Comparison of ENCODE assay signal across 1 cellular context in the genomic region with DNA sequence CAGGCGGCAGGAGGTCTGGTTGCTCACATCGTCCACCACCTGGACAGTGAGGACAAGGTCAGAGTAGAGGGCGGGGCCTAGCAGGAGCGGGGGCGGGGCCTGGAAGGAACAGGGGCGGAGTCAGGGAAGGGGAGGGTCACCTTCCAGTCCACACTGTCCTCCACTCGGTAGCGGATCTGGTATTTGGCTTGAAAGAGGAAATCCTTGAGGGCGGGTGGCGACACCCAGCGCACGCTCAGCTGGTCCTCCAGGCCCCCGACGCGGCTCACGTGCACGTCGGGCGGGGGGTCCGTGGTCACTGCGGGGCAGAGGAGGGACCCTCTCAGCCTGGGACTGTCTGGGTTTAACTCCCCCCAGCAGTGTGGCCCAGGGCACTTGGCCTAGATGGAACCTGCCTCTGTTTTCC.
TF ChIP-seq lines count a peak whose summit lies in the region.

No MANE protein-coding gene starts in this region.

TF ChIP-seq in K562, 482 proteins besides CTCF, POLR2A, EP300 and RAD21 (continued from another document and continues in another):
- TF ChIP-seq, protein P1, sequence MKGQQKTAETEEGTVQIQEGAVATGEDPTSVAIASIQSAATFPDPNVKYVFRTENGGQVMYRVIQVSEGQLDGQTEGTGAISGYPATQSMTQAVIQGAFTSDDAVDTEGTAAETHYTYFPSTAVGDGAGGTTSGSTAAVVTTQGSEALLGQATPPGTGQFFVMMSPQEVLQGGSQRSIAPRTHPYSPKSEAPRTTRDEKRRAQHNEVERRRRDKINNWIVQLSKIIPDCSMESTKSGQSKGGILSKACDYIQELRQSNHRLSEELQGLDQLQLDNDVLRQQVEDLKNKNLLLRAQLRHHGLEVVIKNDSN (CRISPR knock-in tag; IDR thresholded peaks at IDR 0.05) = 0 out of 2 replicates have a peak, but pooled peaks have one; percentile 23
- TF ChIP-seq HEY1 (CRISPR knock-in tag; IDR thresholded peaks at IDR 0.05; ENCODE audit: borderline replicate concordance) (no peak), STAT5A (IDR thresholded peaks at IDR 0.05; ENCODE audit: borderline replicate concordance, low read length) (no peak), SMAD1 (IDR thresholded peaks at IDR 0.05; ENCODE audit: low read depth, low read length, partially characterized antibody) (no peak), ZNF212 (CRISPR knock-in tag; IDR thresholded peaks at IDR 0.05) (no peak), TBL1XR1 (IDR thresholded peaks at IDR 0.05; ENCODE audit: low read length in 2 of 2) (no peak), RBBP5 (IDR thresholded peaks at IDR 0.05; ENCODE audit: borderline replicate concordance, insufficient read depth, low read length, poor library complexity, severe bottlenecking) (no peak), FOXM1 (IDR thresholded peaks at IDR 0.05; ENCODE audit: low read depth) (no peak), FOXM1 (CRISPR knock-in tag; IDR thresholded peaks at IDR 0.05; ENCODE audit: low read depth) (no peak), NUFIP1 (IDR thresholded peaks at IDR 0.05; ENCODE audit: partially characterized antibody) (no peak), CBX1 (IDR thresholded peaks at IDR 0.05; ENCODE audit: low read depth) (no peak), RBFOX2 (IDR thresholded peaks at IDR 0.05; ENCODE audit: low read depth, low read length) (peak; percentile 80), XRCC3 (IDR thresholded peaks at IDR 0.05) (no peak), HDAC2 (IDR thresholded peaks at IDR 0.05) (no peak), HNRNPH1 (optimal IDR thresholded peaks at IDR 0.05; ENCODE audit: low read depth, low read length) (no peak), SAFB2 (IDR thresholded peaks at IDR 0.05; ENCODE audit: borderline replicate concordance, low read depth, low read length, severe bottlenecking) (no peak), CREB1 (IDR thresholded peaks at IDR 0.05) (no peak), CREB1 (CRISPR knock-in tag; IDR thresholded peaks at IDR 0.05) (no peak), ZNF431 (CRISPR knock-in tag; IDR thresholded peaks at IDR 0.05) (no peak), WHSC1 (IDR thresholded peaks at IDR 0.05; ENCODE audit: low read length) (no peak), ZNF133 (CRISPR knock-in tag; IDR thresholded peaks at IDR 0.05) (no peak), RB1 (IDR thresholded peaks at IDR 0.05; ENCODE audit: low read depth) (peak; percentile 51; the same call in 1 of the 2 replicates), FOXJ3 (CRISPR knock-in tag; IDR thresholded peaks at IDR 0.05) (no peak), FUS (optimal IDR thresholded peaks at IDR 0.05; ENCODE audit: low read depth, low read length) (no peak), ZNF146 (CRISPR knock-in tag; IDR thresholded peaks at IDR 0.05; ENCODE audit: unreplicated experiment) (no peak), ZNF41 (CRISPR knock-in tag; conservative IDR thresholded peaks at IDR 0.05) (no peak), SRSF3 (IDR thresholded peaks at IDR 0.05; ENCODE audit: insufficient read depth, low read length) (no peak), ZNF24 (IDR thresholded peaks at IDR 0.05) (no peak), ZBTB7A (IDR thresholded peaks at IDR 0.05; ENCODE audit: borderline replicate concordance, control insufficient read depth, low read depth, low read length) (peak; percentile 56; the same call in 1 of the 2 replicates), MYC (IDR thresholded peaks at IDR 0.05; ENCODE audit: low read depth, low read length) (peak; percentile 68), MYC (CRISPR knock-in tag; IDR thresholded peaks at IDR 0.05; ENCODE audit: borderline replicate concordance, low read depth) (no peak), GATAD2A (IDR thresholded peaks at IDR 0.05) (no peak), NCOA2 (IDR thresholded peaks at IDR 0.05; ENCODE audit: partially characterized antibody in 2 of 2) (no peak), CHCHD3 (CRISPR knock-in tag; IDR thresholded peaks at IDR 0.05) (no peak), TRIM28 (IDR thresholded peaks at IDR 0.05) (no peak), SMARCB1 (IDR thresholded peaks at IDR 0.05; ENCODE audit: insufficient read length, low read depth) (no peak), ADNP (tag; IDR thresholded peaks at IDR 0.05) (no peak), ZNF174 (CRISPR knock-in tag; IDR thresholded peaks at IDR 0.05) (no peak), PPARD (CRISPR knock-in tag; IDR thresholded peaks at IDR 0.05) (no peak), SOX6 (IDR thresholded peaks at IDR 0.05) (0 out of 2 replicates have a peak, but pooled peaks have one; percentile 24)
- TF ChIP-seq, protein P2, sequence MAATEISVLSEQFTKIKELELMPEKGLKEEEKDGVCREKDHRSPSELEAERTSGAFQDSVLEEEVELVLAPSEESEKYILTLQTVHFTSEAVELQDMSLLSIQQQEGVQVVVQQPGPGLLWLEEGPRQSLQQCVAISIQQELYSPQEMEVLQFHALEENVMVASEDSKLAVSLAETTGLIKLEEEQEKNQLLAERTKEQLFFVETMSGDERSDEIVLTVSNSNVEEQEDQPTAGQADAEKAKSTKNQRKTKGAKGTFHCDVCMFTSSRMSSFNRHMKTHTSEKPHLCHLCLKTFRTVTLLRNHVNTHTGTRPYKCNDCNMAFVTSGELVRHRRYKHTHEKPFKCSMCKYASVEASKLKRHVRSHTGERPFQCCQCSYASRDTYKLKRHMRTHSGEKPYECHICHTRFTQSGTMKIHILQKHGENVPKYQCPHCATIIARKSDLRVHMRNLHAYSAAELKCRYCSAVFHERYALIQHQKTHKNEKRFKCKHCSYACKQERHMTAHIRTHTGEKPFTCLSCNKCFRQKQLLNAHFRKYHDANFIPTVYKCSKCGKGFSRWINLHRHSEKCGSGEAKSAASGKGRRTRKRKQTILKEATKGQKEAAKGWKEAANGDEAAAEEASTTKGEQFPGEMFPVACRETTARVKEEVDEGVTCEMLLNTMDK (IDR thresholded peaks at IDR 0.05; ENCODE audit: borderline replicate concordance, insufficient read depth, low read depth, low read length, poor library complexity, severe bottlenecking) = peak; percentile 75
- TF ChIP-seq, protein P3, sequence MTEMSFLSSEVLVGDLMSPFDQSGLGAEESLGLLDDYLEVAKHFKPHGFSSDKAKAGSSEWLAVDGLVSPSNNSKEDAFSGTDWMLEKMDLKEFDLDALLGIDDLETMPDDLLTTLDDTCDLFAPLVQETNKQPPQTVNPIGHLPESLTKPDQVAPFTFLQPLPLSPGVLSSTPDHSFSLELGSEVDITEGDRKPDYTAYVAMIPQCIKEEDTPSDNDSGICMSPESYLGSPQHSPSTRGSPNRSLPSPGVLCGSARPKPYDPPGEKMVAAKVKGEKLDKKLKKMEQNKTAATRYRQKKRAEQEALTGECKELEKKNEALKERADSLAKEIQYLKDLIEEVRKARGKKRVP (CRISPR knock-in tag; IDR thresholded peaks at IDR 0.05) = no peak
- TF ChIP-seq, protein P4, sequence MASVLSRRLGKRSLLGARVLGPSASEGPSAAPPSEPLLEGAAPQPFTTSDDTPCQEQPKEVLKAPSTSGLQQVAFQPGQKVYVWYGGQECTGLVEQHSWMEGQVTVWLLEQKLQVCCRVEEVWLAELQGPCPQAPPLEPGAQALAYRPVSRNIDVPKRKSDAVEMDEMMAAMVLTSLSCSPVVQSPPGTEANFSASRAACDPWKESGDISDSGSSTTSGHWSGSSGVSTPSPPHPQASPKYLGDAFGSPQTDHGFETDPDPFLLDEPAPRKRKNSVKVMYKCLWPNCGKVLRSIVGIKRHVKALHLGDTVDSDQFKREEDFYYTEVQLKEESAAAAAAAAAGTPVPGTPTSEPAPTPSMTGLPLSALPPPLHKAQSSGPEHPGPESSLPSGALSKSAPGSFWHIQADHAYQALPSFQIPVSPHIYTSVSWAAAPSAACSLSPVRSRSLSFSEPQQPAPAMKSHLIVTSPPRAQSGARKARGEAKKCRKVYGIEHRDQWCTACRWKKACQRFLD (CRISPR knock-in tag; IDR thresholded peaks at IDR 0.05) = no peak
- TF ChIP-seq, protein P5, sequence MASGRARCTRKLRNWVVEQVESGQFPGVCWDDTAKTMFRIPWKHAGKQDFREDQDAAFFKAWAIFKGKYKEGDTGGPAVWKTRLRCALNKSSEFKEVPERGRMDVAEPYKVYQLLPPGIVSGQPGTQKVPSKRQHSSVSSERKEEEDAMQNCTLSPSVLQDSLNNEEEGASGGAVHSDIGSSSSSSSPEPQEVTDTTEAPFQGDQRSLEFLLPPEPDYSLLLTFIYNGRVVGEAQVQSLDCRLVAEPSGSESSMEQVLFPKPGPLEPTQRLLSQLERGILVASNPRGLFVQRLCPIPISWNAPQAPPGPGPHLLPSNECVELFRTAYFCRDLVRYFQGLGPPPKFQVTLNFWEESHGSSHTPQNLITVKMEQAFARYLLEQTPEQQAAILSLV (tag; IDR thresholded peaks at IDR 0.05) = no peak
- TF ChIP-seq, protein P6, sequence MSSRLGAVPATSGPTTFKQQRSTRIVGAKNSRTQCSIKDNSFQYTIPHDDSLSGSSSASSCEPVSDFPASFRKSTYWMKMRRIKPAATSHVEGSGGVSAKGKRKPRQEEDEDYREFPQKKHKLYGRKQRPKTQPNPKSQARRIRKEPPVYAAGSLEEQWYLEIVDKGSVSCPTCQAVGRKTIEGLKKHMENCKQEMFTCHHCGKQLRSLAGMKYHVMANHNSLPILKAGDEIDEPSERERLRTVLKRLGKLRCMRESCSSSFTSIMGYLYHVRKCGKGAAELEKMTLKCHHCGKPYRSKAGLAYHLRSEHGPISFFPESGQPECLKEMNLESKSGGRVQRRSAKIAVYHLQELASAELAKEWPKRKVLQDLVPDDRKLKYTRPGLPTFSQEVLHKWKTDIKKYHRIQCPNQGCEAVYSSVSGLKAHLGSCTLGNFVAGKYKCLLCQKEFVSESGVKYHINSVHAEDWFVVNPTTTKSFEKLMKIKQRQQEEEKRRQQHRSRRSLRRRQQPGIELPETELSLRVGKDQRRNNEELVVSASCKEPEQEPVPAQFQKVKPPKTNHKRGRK (tag; IDR thresholded peaks at IDR 0.05) = no peak
- TF ChIP-seq, protein P7, sequence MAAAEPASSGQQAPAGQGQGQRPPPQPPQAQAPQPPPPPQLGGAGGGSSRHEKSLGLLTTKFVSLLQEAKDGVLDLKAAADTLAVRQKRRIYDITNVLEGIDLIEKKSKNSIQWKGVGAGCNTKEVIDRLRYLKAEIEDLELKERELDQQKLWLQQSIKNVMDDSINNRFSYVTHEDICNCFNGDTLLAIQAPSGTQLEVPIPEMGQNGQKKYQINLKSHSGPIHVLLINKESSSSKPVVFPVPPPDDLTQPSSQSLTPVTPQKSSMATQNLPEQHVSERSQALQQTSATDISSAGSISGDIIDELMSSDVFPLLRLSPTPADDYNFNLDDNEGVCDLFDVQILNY (CRISPR knock-in tag; IDR thresholded peaks at IDR 0.05) = no peak
- TF ChIP-seq, protein P8, sequence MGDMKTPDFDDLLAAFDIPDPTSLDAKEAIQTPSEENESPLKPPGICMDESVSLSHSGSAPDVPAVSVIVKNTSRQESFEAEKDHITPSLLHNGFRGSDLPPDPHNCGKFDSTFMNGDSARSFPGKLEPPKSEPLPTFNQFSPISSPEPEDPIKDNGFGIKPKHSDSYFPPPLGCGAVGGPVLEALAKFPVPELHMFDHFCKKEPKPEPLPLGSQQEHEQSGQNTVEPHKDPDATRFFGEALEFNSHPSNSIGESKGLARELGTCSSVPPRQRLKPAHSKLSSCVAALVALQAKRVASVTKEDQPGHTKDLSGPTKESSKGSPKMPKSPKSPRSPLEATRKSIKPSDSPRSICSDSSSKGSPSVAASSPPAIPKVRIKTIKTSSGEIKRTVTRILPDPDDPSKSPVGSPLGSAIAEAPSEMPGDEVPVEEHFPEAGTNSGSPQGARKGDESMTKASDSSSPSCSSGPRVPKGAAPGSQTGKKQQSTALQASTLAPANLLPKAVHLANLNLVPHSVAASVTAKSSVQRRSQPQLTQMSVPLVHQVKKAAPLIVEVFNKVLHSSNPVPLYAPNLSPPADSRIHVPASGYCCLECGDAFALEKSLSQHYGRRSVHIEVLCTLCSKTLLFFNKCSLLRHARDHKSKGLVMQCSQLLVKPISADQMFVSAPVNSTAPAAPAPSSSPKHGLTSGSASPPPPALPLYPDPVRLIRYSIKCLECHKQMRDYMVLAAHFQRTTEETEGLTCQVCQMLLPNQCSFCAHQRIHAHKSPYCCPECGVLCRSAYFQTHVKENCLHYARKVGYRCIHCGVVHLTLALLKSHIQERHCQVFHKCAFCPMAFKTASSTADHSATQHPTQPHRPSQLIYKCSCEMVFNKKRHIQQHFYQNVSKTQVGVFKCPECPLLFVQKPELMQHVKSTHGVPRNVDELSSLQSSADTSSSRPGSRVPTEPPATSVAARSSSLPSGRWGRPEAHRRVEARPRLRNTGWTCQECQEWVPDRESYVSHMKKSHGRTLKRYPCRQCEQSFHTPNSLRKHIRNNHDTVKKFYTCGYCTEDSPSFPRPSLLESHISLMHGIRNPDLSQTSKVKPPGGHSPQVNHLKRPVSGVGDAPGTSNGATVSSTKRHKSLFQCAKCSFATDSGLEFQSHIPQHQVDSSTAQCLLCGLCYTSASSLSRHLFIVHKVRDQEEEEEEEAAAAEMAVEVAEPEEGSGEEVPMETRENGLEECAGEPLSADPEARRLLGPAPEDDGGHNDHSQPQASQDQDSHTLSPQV (IDR thresholded peaks at IDR 0.05) = no peak
- TF ChIP-seq, protein P9, sequence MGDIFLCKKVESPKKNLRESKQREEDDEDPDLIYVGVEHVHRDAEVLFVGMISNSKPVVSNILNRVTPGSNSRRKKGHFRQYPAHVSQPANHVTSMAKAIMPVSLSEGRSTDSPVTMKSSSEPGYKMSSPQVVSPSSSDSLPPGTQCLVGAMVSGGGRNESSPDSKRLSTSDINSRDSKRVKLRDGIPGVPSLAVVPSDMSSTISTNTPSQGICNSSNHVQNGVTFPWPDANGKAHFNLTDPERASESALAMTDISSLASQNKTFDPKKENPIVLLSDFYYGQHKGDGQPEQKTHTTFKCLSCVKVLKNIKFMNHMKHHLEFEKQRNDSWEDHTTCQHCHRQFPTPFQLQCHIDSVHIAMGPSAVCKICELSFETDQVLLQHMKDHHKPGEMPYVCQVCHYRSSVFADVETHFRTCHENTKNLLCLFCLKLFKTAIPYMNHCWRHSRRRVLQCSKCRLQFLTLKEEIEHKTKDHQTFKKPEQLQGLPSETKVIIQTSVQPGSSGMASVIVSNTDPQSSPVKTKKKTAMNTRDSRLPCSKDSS (IDR thresholded peaks at IDR 0.05; ENCODE audit: low read depth, partially characterized antibody) = no peak
- TF ChIP-seq, protein P10, sequence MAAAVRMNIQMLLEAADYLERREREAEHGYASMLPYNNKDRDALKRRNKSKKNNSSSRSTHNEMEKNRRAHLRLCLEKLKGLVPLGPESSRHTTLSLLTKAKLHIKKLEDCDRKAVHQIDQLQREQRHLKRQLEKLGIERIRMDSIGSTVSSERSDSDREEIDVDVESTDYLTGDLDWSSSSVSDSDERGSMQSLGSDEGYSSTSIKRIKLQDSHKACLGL (CRISPR knock-in tag; IDR thresholded peaks at IDR 0.05; ENCODE audit: borderline replicate concordance, poor library complexity, severe bottlenecking) = no peak
- TF ChIP-seq, protein P11, sequence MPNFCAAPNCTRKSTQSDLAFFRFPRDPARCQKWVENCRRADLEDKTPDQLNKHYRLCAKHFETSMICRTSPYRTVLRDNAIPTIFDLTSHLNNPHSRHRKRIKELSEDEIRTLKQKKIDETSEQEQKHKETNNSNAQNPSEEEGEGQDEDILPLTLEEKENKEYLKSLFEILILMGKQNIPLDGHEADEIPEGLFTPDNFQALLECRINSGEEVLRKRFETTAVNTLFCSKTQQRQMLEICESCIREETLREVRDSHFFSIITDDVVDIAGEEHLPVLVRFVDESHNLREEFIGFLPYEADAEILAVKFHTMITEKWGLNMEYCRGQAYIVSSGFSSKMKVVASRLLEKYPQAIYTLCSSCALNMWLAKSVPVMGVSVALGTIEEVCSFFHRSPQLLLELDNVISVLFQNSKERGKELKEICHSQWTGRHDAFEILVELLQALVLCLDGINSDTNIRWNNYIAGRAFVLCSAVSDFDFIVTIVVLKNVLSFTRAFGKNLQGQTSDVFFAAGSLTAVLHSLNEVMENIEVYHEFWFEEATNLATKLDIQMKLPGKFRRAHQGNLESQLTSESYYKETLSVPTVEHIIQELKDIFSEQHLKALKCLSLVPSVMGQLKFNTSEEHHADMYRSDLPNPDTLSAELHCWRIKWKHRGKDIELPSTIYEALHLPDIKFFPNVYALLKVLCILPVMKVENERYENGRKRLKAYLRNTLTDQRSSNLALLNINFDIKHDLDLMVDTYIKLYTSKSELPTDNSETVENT (CRISPR knock-in tag; IDR thresholded peaks at IDR 0.05) = no peak
